In genomic region chr2:237577458-237577857, GRCh38 we compare ENCODE assay signal across 37 cellular contexts. TPM values are rescaled to one million over a fixed set of nuclear protein-coding genes. Genes with fewer than 3 reads are reported as not detected.
"Had no signal": no experiment of that assay in that cellular context is flagged by ENCODE, and none has a peak within 500 bp of the region (broad histone marks: within the 10 kb centered on the region; RNA-seq: fewer than 3 reads in every experiment).

No MANE protein-coding gene starts in this region.

- H3K36me3 Mint-ChIP-seq: immature natural killer cell; mesothelial cell of epicardium; naive B cell; natural killer cell; neural progenitor cell; stimulated activated memory B cell treated with anti-CD40 and anti-IgM and Interleukin-4, amounts not matched to agents 10 μg/mL and 1 μg/mL and 100 μg/mL, for 72 hours had no signal

- H3K27ac Mint-ChIP-seq: immature natural killer cell; mesothelial cell of epicardium; natural killer cell; nephron progenitor cell; neural progenitor cell; progenitor cell of endocrine pancreas; stimulated activated memory B cell treated with anti-CD40 and anti-IgM and Interleukin-4, amounts not matched to agents 10 μg/mL and 1 μg/mL and 100 μg/mL, for 72 hours had no signal

- H3K27me3 Mint-ChIP-seq: progenitor cell of endocrine pancreas; stimulated activated naive CD8-positive, alpha-beta T cell treated with anti-CD3 and anti-CD28 coated beads, Interleukin-15, amount 100 ng/mL, for 72 hours had no signal

- H3K9ac ChIP-seq: neural progenitor cell, parathyroid adenoma had no signal

- H2AFZ ChIP-seq: neural progenitor cell, parathyroid adenoma had no signal

- H3K4me3 ChIP-seq: left lung, lung, neural progenitor cell, sigmoid colon, tibial nerve, upper lobe of left lung had no signal

- H3K4me1 Mint-ChIP-seq: immature natural killer cell; natural killer cell; stimulated activated memory B cell treated with anti-CD40 and anti-IgM and Interleukin-4, amounts not matched to agents 10 μg/mL and 1 μg/mL and 100 μg/mL, for 72 hours had no signal

- H3K36me3 ChIP-seq: left lung, neural progenitor cell, neutrophil, sigmoid colon, tibial nerve had no signal

- H3K4me2 ChIP-seq: neural progenitor cell had no signal

- ATAC-seq: left colon; left lung; natural killer cell; right cardiac atrium; stimulated activated memory B cell treated with anti-CD40 and anti-IgM and Interleukin-4, amounts not matched to agents 10 μg/mL and 1 μg/mL and 100 μg/mL, for 72 hours; stimulated activated naive CD8-positive, alpha-beta T cell treated with anti-CD3 and anti-CD28 coated beads, Interleukin-15, amount 100 ng/mL, for 72 hours had no signal

- H3K9me3 ChIP-seq: left lung, neutrophil, sigmoid colon, tibial nerve, upper lobe of left lung had no signal

- H3K27me3 ChIP-seq: left lung, neural progenitor cell, sigmoid colon, tibial nerve, upper lobe of left lung had no signal

- FAIRE-seq: islet of Langerhans, kidney, small intestine had no signal

- DNase-seq: hypothalamus; immature natural killer cell; kidney; left colon; left lung; mesendoderm; naive B cell; natural killer cell; nephron progenitor cell; occipital lobe; sigmoid colon; small intestine; stimulated activated CD4-positive, alpha-beta T cell treated with anti-CD3 and anti-CD28 coated beads, Interleukin-1b, Interleukin-23, amount 100 ng/mL, for 48 hours; stimulated activated CD4-positive, alpha-beta T cell treated with anti-CD3 and anti-CD28 coated beads, Interleukin-2, amount 100 ng/mL, for 48 hours; stimulated activated CD4-positive, alpha-beta T cell treated with anti-CD3 and anti-CD28 coated beads, Interleukin-4, amount 100 ng/mL, for 4 hours; stimulated activated CD8-positive, alpha-beta memory T cell treated with anti-CD3 and anti-CD28 coated beads, Interleukin-4, amount 100 ng/mL, for 48 hours; stimulated activated naive CD4-positive, alpha-beta T cell treated with Interleukin-2 at 50 U/mL for 16 hours; stimulated activated naive CD8-positive, alpha-beta T cell treated with anti-CD3 and anti-CD28 coated beads, Interleukin-15, amount 100 ng/mL, for 72 hours; substantia nigra; upper lobe of left lung had no signal

- H3K9me3 Mint-ChIP-seq: immature natural killer cell; mesothelial cell of epicardium; naive B cell; natural killer cell; nephron progenitor cell; neural progenitor cell; stimulated activated memory B cell treated with anti-CD40 and anti-IgM and Interleukin-4, amounts not matched to agents 10 μg/mL and 1 μg/mL and 100 μg/mL, for 72 hours; stimulated activated naive CD8-positive, alpha-beta T cell treated with anti-CD3 and anti-CD28 coated beads, Interleukin-15, amount 100 ng/mL, for 72 hours had no signal

- H3K27ac ChIP-seq: left lung, neural progenitor cell, neutrophil, parathyroid adenoma, sigmoid colon, tibial nerve, upper lobe of left lung had no signal

- H3K4me3 Mint-ChIP-seq: immature natural killer cell; mesothelial cell of epicardium; natural killer cell; nephron progenitor cell; neural progenitor cell; stimulated activated memory B cell treated with anti-CD40 and anti-IgM and Interleukin-4, amounts not matched to agents 10 μg/mL and 1 μg/mL and 100 μg/mL, for 72 hours; stimulated activated naive CD8-positive, alpha-beta T cell treated with anti-CD3 and anti-CD28 coated beads, Interleukin-15, amount 100 ng/mL, for 72 hours had no signal

RNA-seq across cellular contexts. Expression of gene PRLH, which starts 11.1 kb away (rescaled TPM):
- total RNA-seq: kidney, left colon, left lung, liver, lung, mesothelial cell of epicardium, mononuclear cell, natural killer cell, occipital lobe, osteocyte, progenitor cell of endocrine pancreas, pulmonary artery endothelial cell, renal cortical epithelial cell, right cardiac atrium, sigmoid colon, temporal lobe, tibial nerve, upper lobe of left lung had no signal
- polyA plus RNA-seq: immature natural killer cell, liver, lung, right cardiac atrium, sigmoid colon, small intestine, thymus had no signal

RNA-seq across cellular contexts. Expression of gene RAB17, which starts 13.1 kb away (rescaled TPM):
- total RNA-seq: natural killer cell, temporal lobe had no signal
- polyA plus RNA-seq: immature natural killer cell had no signal
